ENCODE assay signal across 1 cellular context in the genomic region with DNA sequence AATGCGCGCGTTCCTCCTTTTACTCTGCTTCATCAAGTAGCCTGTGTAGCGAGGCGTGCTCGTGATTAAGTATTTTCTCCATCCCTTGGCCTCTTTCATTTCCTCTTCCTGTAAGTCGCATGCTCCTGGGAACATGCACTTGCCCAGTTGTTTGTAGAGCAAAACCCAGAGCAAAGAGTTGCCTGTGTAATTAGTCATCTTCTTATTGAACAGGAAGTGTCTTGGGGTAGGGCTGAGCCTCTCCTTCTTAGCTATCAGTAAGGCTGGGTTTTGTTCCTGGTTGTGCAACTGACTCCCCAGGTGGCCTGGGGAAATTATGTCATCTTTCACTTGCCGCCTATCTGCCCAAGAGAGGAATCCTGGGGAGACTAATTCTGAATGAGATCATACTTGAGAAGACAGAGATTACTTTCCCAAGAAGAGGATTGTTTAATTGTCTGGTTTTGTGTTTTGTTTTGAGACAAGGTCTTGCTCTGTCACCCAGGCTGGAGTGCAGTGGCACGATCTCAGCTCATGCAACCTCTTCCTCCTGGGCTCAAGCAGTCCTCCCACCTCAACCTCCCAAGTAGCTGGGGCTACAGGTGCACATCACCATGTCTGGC.
TF ChIP-seq lines count a peak whose summit lies in the region.

No MANE protein-coding gene starts in this region.

TF ChIP-seq in HCT116, 20 proteins besides CTCF, POLR2A, EP300 and RAD21 (continued from another document):
- TF ChIP-seq, protein P1, sequence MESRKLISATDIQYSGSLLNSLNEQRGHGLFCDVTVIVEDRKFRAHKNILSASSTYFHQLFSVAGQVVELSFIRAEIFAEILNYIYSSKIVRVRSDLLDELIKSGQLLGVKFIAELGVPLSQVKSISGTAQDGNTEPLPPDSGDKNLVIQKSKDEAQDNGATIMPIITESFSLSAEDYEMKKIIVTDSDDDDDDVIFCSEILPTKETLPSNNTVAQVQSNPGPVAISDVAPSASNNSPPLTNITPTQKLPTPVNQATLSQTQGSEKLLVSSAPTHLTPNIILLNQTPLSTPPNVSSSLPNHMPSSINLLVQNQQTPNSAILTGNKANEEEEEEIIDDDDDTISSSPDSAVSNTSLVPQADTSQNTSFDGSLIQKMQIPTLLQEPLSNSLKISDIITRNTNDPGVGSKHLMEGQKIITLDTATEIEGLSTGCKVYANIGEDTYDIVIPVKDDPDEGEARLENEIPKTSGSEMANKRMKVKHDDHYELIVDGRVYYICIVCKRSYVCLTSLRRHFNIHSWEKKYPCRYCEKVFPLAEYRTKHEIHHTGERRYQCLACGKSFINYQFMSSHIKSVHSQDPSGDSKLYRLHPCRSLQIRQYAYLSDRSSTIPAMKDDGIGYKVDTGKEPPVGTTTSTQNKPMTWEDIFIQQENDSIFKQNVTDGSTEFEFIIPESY (IDR thresholded peaks at IDR 0.05; ENCODE audit: extremely low read depth, insufficient replicate concordance, low read length): peak; percentile 57
- TF ChIP-seq TCF7L2 (IDR thresholded peaks at IDR 0.05; ENCODE audit: borderline replicate concordance, extremely low read depth, insufficient read depth, insufficient read length): peak; percentile 76
- TF ChIP-seq YY1 (IDR thresholded peaks at IDR 0.05; ENCODE audit: extremely low read depth, insufficient replicate concordance, low read depth, low read length): peak; percentile 66
- TF ChIP-seq CBX3 (IDR thresholded peaks at IDR 0.05; ENCODE audit: low read depth): peak; percentile 99
- TF ChIP-seq ZFX (IDR thresholded peaks at IDR 0.05): no peak
- peak; percentile 82 for TF ChIP-seq SRF (IDR thresholded peaks at IDR 0.05; ENCODE audit: low read depth)
- TF ChIP-seq JUND (IDR thresholded peaks at IDR 0.05): peak; percentile 94
- TF ChIP-seq SIN3A (IDR thresholded peaks at IDR 0.05; ENCODE audit: low read depth): peak; percentile 97
- no peak for TF ChIP-seq EGR1 (IDR thresholded peaks at IDR 0.05; ENCODE audit: low read depth)
- no peak for TF ChIP-seq ZNF274 (IDR thresholded peaks at IDR 0.05; ENCODE audit: low read depth, low read length)
- TF ChIP-seq, protein P2, sequence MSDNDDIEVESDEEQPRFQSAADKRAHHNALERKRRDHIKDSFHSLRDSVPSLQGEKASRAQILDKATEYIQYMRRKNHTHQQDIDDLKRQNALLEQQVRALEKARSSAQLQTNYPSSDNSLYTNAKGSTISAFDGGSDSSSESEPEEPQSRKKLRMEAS (IDR thresholded peaks at IDR 0.05): peak; percentile 98
- TF ChIP-seq, protein P3, sequence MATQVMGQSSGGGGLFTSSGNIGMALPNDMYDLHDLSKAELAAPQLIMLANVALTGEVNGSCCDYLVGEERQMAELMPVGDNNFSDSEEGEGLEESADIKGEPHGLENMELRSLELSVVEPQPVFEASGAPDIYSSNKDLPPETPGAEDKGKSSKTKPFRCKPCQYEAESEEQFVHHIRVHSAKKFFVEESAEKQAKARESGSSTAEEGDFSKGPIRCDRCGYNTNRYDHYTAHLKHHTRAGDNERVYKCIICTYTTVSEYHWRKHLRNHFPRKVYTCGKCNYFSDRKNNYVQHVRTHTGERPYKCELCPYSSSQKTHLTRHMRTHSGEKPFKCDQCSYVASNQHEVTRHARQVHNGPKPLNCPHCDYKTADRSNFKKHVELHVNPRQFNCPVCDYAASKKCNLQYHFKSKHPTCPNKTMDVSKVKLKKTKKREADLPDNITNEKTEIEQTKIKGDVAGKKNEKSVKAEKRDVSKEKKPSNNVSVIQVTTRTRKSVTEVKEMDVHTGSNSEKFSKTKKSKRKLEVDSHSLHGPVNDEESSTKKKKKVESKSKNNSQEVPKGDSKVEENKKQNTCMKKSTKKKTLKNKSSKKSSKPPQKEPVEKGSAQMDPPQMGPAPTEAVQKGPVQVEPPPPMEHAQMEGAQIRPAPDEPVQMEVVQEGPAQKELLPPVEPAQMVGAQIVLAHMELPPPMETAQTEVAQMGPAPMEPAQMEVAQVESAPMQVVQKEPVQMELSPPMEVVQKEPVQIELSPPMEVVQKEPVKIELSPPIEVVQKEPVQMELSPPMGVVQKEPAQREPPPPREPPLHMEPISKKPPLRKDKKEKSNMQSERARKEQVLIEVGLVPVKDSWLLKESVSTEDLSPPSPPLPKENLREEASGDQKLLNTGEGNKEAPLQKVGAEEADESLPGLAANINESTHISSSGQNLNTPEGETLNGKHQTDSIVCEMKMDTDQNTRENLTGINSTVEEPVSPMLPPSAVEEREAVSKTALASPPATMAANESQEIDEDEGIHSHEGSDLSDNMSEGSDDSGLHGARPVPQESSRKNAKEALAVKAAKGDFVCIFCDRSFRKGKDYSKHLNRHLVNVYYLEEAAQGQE (IDR thresholded peaks at IDR 0.05; ENCODE audit: low read depth): no peak
- TF ChIP-seq EZH2 (IDR thresholded peaks at IDR 0.05): no peak
- peak; percentile 93 for TF ChIP-seq SP1 (IDR thresholded peaks at IDR 0.05; ENCODE audit: low read depth)
- peak; percentile 100 for TF ChIP-seq CEBPB (IDR thresholded peaks at IDR 0.05; ENCODE audit: low read depth)
- TF ChIP-seq POLR2AphosphoS5 (IDR thresholded peaks at IDR 0.05; ENCODE audit: low read depth, low read length): peak; percentile 73
- peak; percentile 79; the same call in 1 of the 2 replicates for TF ChIP-seq ELF1 (IDR thresholded peaks at IDR 0.05; ENCODE audit: borderline replicate concordance, low read depth)
